ENCODE assay signal across 26 cellular contexts in the genomic region with DNA sequence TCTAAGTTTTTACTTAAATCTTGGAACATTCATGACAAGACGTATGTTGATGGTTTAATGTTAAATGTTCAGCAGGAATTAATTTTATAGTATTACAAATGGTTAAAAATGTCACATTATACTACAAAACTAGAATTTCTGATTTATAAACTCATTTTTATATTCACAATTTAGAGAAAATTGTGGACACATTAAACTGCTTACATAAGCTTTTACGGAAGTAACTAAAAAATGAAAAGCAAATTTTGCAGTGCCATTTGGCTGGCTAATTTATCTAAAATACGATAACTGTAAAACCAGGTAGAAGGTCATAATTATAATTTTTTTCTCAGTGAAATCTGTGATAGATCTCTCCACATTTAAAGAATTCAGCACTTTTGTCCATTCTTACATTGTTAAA.
"Had no signal": no experiment of that assay in that cellular context is flagged by ENCODE, and none has a peak within 500 bp of the region (broad histone marks: within the 10 kb centered on the region; RNA-seq: fewer than 3 reads in every experiment).

No MANE protein-coding gene starts in this region.

- FAIRE-seq: endometrium, endothelial cell of umbilical vein had no signal

- H3K4me1 ChIP-seq: colonic mucosa, esophagus muscularis mucosa, esophagus squamous epithelium, foreskin keratinocyte, gastrocnemius medialis, gastroesophageal sphincter, heart right ventricle had no signal

- DNase-seq: colonic mucosa; cortex of kidney; dermis blood vessel endothelial cell; dorsolateral prefrontal cortex; effector CD4-positive, alpha-beta T cell; effector CD8-positive, alpha-beta T cell; effector memory CD4-positive, alpha-beta T cell; effector memory CD8-positive, alpha-beta T cell; endodermal cell; erythroblast; esophagus squamous epithelium; foreskin fibroblast; foreskin keratinocyte; foreskin melanocyte; gastrocnemius medialis; glutamatergic neuron; head of caudate nucleus; heart right ventricle had no signal

- ATAC-seq: effector memory CD8-positive, alpha-beta T cell; esophagus mucosa; foreskin keratinocyte; gastrocnemius medialis; gastroesophageal sphincter; heart right ventricle had no signal

- H3K27ac ChIP-seq: colonic mucosa, coronary artery, dorsolateral prefrontal cortex, epithelial cell of prostate, esophagus muscularis mucosa, esophagus squamous epithelium, foreskin keratinocyte, gastrocnemius medialis, gastroesophageal sphincter, heart right ventricle, hepatocyte had no signal

- H3K4me3 ChIP-seq: colonic mucosa, coronary artery, dorsolateral prefrontal cortex, esophagus muscularis mucosa, esophagus squamous epithelium, gastrocnemius medialis, gastroesophageal sphincter, heart right ventricle, hepatocyte had no signal

- H3K36me3 ChIP-seq: colonic mucosa, esophagus muscularis mucosa, esophagus squamous epithelium, gastrocnemius medialis, gastroesophageal sphincter, heart right ventricle had no signal

- H3K4me2 ChIP-seq: hepatocyte had no signal

- H3K27me3 ChIP-seq: colonic mucosa, dorsolateral prefrontal cortex, esophagus muscularis mucosa, esophagus squamous epithelium, foreskin keratinocyte, gastrocnemius medialis, gastroesophageal sphincter, heart right ventricle, hepatocyte had no signal

- H3K9me3 ChIP-seq: colonic mucosa, esophagus muscularis mucosa, esophagus squamous epithelium, gastrocnemius medialis, gastroesophageal sphincter had no signal

- H2AFZ ChIP-seq: hepatocyte had no signal

- H3K79me2 ChIP-seq: hepatocyte had no signal
